Comparison of ENCODE assay signal across 9 cellular contexts in genomic region chr17:50533720-50534148, GRCh38. TPM values are rescaled to one million over a fixed set of nuclear protein-coding genes. Genes with fewer than 3 reads are reported as not detected.
DNase-seq lines count a peak whose midpoint lies in the region; ATAC-seq and TF ChIP-seq lines count a peak whose summit lies in the region.
"Had no signal": no experiment of that assay in that cellular context is flagged by ENCODE, and none has a peak within 500 bp of the region (broad histone marks: within the 10 kb centered on the region; RNA-seq: fewer than 3 reads in every experiment).

No MANE protein-coding gene starts in this region.

- no peak for ATAC-seq in activated T-helper 17 cell treated with anti-CD3 and anti-CD28 coated beads, Interleukin-2, amount 50 U/mL, for 72 hours (replicated peaks)

- H3K9me3 Mint-ChIP-seq in activated T-helper 17 cell treated with anti-CD3 and anti-CD28 coated beads, Interleukin-2, amount 50 U/mL, for 72 hours, result no peaks in the 10 kb centered on the region
- H3K9me3 Mint-ChIP-seq: neural crest cell had no signal

- DNase-seq in NCI-H1105 treated with DMSO at 0.1 percent for 48 hours (lab: John Stamatoyannopoulos, UW) (peak; percentile 19), NCI-H1105 (lab: John Stamatoyannopoulos, UW) (no peak), tibial nerve (ENCODE audit: low spot score in 2 of 2) (peak; percentile 48 to 60), NCI-H446 (lab: John Stamatoyannopoulos, UW) (no peak), GF-D8 (lab: John Stamatoyannopoulos, UW) (no peak), LoVo (ENCODE audit: low spot score) (no peak)

- WGBS in tibial nerve, 2 donors, result 1% methylated on average over 17 of the region's 17 CpGs

- H3K4me3 ChIP-seq in iPS-20b (ENCODE audit: low read length), result peak overlapping the region; percentile 81
- H3K4me3 ChIP-seq in tibial nerve, result peak overlapping the region in 1 of 4 donors; percentile 16

- TF ChIP-seq EP300 in tibial nerve (IDR thresholded peaks at IDR 0.05), result no peak

- no peak for TF ChIP-seq POLR2A in tibial nerve (IDR thresholded peaks at IDR 0.05)

- no peak overlapping the region for H3K27ac ChIP-seq in iPS-20b (ENCODE audit: low read length)
- peak overlapping the region in 1 of 4 donors; percentile 19 for H3K27ac ChIP-seq in tibial nerve

- peak overlapping the region; percentile 28 for H3K4me3 Mint-ChIP-seq in activated T-helper 17 cell treated with anti-CD3 and anti-CD28 coated beads, Interleukin-2, amount 50 U/mL, for 72 hours
- H3K4me3 Mint-ChIP-seq: neural crest cell had no signal

- no peak for TF ChIP-seq CTCF in tibial nerve (IDR thresholded peaks at IDR 0.05)

- H3K27me3 Mint-ChIP-seq in activated T-helper 17 cell treated with anti-CD3 and anti-CD28 coated beads, Interleukin-2, amount 50 U/mL, for 72 hours, result peaks cover 42% of the 10 kb centered on the region

- H3K36me3 Mint-ChIP-seq in activated T-helper 17 cell treated with anti-CD3 and anti-CD28 coated beads, Interleukin-2, amount 50 U/mL, for 72 hours (ENCODE audit: low read depth), result no peaks in the 10 kb centered on the region

- no peak overlapping the region for H3K9ac ChIP-seq in iPS-20b (ENCODE audit: low read depth, low read length)

- H3K9me3 ChIP-seq in iPS-20b (ENCODE audit: insufficient read depth, low read depth, low read length) (no peaks in the 10 kb centered on the region), tibial nerve (no peaks in the 10 kb centered on the region)

- peaks cover 10% of the 10 kb centered on the region; the same call in 1 of the 2 replicates for H3K4me1 ChIP-seq in iPS-20b (ENCODE audit: insufficient read depth, low read length)
- H3K4me1 ChIP-seq in tibial nerve, result peaks cover 0 to 35% (median 18%) of the 10 kb centered on the region in 4 donors

- H3K27me3 ChIP-seq in iPS-20b (ENCODE audit: insufficient read depth, low read length), result peaks cover 45% of the 10 kb centered on the region
- H3K27me3 ChIP-seq in tibial nerve, result peaks cover 0 to 50% of the 10 kb centered on the region in 2 donors

- H3K27ac Mint-ChIP-seq in activated T-helper 17 cell treated with anti-CD3 and anti-CD28 coated beads, Interleukin-2, amount 50 U/mL, for 72 hours, result no peak overlapping the region

- H3K36me3 ChIP-seq in iPS-20b (ENCODE audit: insufficient read depth, low read depth, low read length) (no peaks in the 10 kb centered on the region), tibial nerve (no peaks in the 10 kb centered on the region)

- peaks cover 15% of the 10 kb centered on the region for H3K4me1 Mint-ChIP-seq in activated T-helper 17 cell treated with anti-CD3 and anti-CD28 coated beads, Interleukin-2, amount 50 U/mL, for 72 hours

RNA-seq across cellular contexts. Expression of gene EPN3, which starts 1.2 kb away (rescaled TPM):
- total RNA-seq in activated T-helper 17 cell treated with anti-CD3 and anti-CD28 coated beads, Interleukin-2, amount 50 U/mL, for 72 hours, result not detected
- under 1 TPM in 2 of 4 donors, not detected in 2; 0.22 to 0.42 TPM for total RNA-seq in tibial nerve
- total RNA-seq: neural crest cell had no signal

RNA-seq across cellular contexts. Expression of gene SPATA20, which starts 13.2 kb away (rescaled TPM):
- total RNA-seq in activated T-helper 17 cell treated with anti-CD3 and anti-CD28 coated beads, Interleukin-2, amount 50 U/mL, for 72 hours, result 10 to 100 TPM in 1 of 2 donors, 1 to 10 TPM in 1; 9.1 to 12.7 TPM
- total RNA-seq in tibial nerve, result 100 to 1,000 TPM in 1 of 4 donors, 10 to 100 TPM in 3; 80.8 to 151 (median 89.6) TPM

RNA-seq across cellular contexts. Expression of gene MYCBPAP, which starts 25.5 kb away (rescaled TPM):
- 1 to 10 TPM; 2.1 to 3.2 TPM for total RNA-seq in activated T-helper 17 cell treated with anti-CD3 and anti-CD28 coated beads, Interleukin-2, amount 50 U/mL, for 72 hours
- total RNA-seq in tibial nerve, result 1 to 10 TPM; 1.2 to 6.8 (median 4.0) TPM

RNA-seq across cellular contexts. Expression of gene CACNA1G, which starts 26.8 kb away (rescaled TPM):
- under 1 TPM in 1 of 2 donors, not detected in 1; 0.11 TPM for total RNA-seq in activated T-helper 17 cell treated with anti-CD3 and anti-CD28 coated beads, Interleukin-2, amount 50 U/mL, for 72 hours
- 1 to 10 TPM in 1 of 4 donors, under 1 TPM in 1, not detected in 2; 0.21 to 2.2 TPM for total RNA-seq in tibial nerve

RNA-seq across cellular contexts. Expression of gene RSAD1, which starts 55.1 kb away (rescaled TPM):
- 10 to 100 TPM; 21.3 to 29.5 TPM for total RNA-seq in activated T-helper 17 cell treated with anti-CD3 and anti-CD28 coated beads, Interleukin-2, amount 50 U/mL, for 72 hours
- total RNA-seq in tibial nerve, result 10 to 100 TPM; 30.8 to 61.8 (median 32.9) TPM

Comparison
In these comparisons a context has a peak if more than half of its experiments do, and no peak if none do; other contexts are left out.
1. DNase-seq: peak in NCI-H1105 treated with DMSO at 0.1 percent for 48 hours (single experiment) and tibial nerve (2 of 2); none in NCI-H1105 (single experiment), NCI-H446 (0 of 2), GF-D8 (single experiment) and LoVo (single experiment).
2. RNA of gene SPATA20, which starts 13.2 kb away (total RNA-seq): 80.8 to 151 TPM in tibial nerve; 9.1 to 12.7 TPM in activated T-helper 17 cell treated with anti-CD3 and anti-CD28 coated beads, Interleukin-2, amount 50 U/mL, for 72 hours; every median in the first group is over 4 times any median in the second.